Comparison of ENCODE assay signal across 9 cellular contexts in genomic region chr17:42403150-42403549, GRCh38. TPM values are rescaled to one million over a fixed set of nuclear protein-coding genes. Genes with fewer than 3 reads are reported as not detected.
DNase-seq lines count a peak whose midpoint lies in the region; ATAC-seq, FAIRE-seq and TF ChIP-seq lines count a peak whose summit lies in the region.
"Had no signal": no experiment of that assay in that cellular context is flagged by ENCODE, and none has a peak within 500 bp of the region (broad histone marks: within the 10 kb centered on the region; RNA-seq: fewer than 3 reads in every experiment).

No MANE protein-coding gene starts in this region.

- H3K9me3 ChIP-seq in astrocyte (ENCODE audit: insufficient read depth, low read depth, low read length): no peaks in the 10 kb centered on the region
- H3K9me3 ChIP-seq in MG63: no peaks in the 10 kb centered on the region

- H3K27me3 Mint-ChIP-seq in astrocyte (ENCODE audit: low read depth, unreplicated experiment): no peaks in the 10 kb centered on the region

- H3K4me3 ChIP-seq in astrocyte (ENCODE audit: insufficient read depth, low read depth, low read length) (no peak overlapping the region), retinal pigment epithelial cell (ENCODE audit: low read length) (no peak overlapping the region), MG63 (no peak overlapping the region)

- TF ChIP-seq CTCF in GM13977 (IDR thresholded peaks at IDR 0.05; ENCODE audit: extremely low read depth, insufficient read depth, missing control alignments) (peak; percentile 81), astrocyte (IDR thresholded peaks at IDR 0.05; ENCODE audit: insufficient read depth, low read depth, low read length) (no peak), retinal pigment epithelial cell (conservative IDR thresholded peaks at IDR 0.05; ENCODE audit: low read depth, low read length) (peak; percentile 18)

- H3K27me3 ChIP-seq in astrocyte (ENCODE audit: insufficient read depth, low read length): no peaks in the 10 kb centered on the region
- no peaks in the 10 kb centered on the region for H3K27me3 ChIP-seq in MG63

- H3K4me1 Mint-ChIP-seq in astrocyte (ENCODE audit: low read depth, unreplicated experiment): peaks cover 43% of the 10 kb centered on the region

- peaks cover 91% of the 10 kb centered on the region for H4K20me1 ChIP-seq in astrocyte (ENCODE audit: insufficient read depth, low read length)

- H3K4me3 Mint-ChIP-seq in astrocyte (ENCODE audit: unreplicated experiment): no peak overlapping the region

- peak overlapping the region; percentile 95 for H3K27ac Mint-ChIP-seq in astrocyte (ENCODE audit: unreplicated experiment)

- DNase-seq in GM13977 (ENCODE audit: low spot score): peak; percentile 83
- peak; percentile 10 for DNase-seq in OCI-M2 (lab: John Stamatoyannopoulos, UW; ENCODE audit: unreplicated experiment)
- no peak for DNase-seq in astrocyte (ENCODE audit: low read depth)
- DNase-seq in retinal pigment epithelial cell (ENCODE audit: low read depth): no peak
- no peak for DNase-seq in KBM-7
- no peak for DNase-seq in MG63

- no peak overlapping the region for H2AFZ ChIP-seq in astrocyte (ENCODE audit: low read depth, low read length)

- H3K27ac ChIP-seq in astrocyte (ENCODE audit: low read depth, low read length): no peak overlapping the region

- no peak overlapping the region for H3K4me2 ChIP-seq in astrocyte (ENCODE audit: low read length)

- no peak for FAIRE-seq in astrocyte (lab: Jason Lieb, UNC)
- FAIRE-seq: endometrium had no signal

- H3K79me2 ChIP-seq in astrocyte (ENCODE audit: insufficient read depth, low read length): peaks cover 64% of the 10 kb centered on the region

- H3K36me3 ChIP-seq in astrocyte (ENCODE audit: insufficient read depth, low read length) (peaks cover 23% of the 10 kb centered on the region), MG63 (peaks cover 64% of the 10 kb centered on the region)

- in situ Hi-C loops in GM13977 (cut with MboI; ENCODE audit: low pct_unique_long_range_greater_than_20kb, low sequenced_read_pairs, unreplicated experiment) (no loop called here), KBM-7 (cut with MboI; ENCODE audit: low pct_unique_long_range_greater_than_20kb, low sequenced_read_pairs) (loop anchor here (10.0 kb wide), 1 partner anchor 88 kb away; no protein-coding TSS in a partner anchor)

- ATAC-seq in HG02870 (IDR thresholded peaks at IDR 0.05; ENCODE audit: unreplicated experiment) (no peak), HG03039 (IDR thresholded peaks at IDR 0.05; ENCODE audit: unreplicated experiment) (no peak)

- H3K9me3 Mint-ChIP-seq in astrocyte (ENCODE audit: unreplicated experiment): no peaks in the 10 kb centered on the region

- peaks cover 14% of the 10 kb centered on the region for H3K36me3 Mint-ChIP-seq in astrocyte (ENCODE audit: low read depth, unreplicated experiment)

- peaks cover 27% of the 10 kb centered on the region for H3K4me1 ChIP-seq in astrocyte (ENCODE audit: insufficient read depth, low read length)

- peak overlapping the region; percentile 21 for H3K9ac ChIP-seq in astrocyte (ENCODE audit: low read length)

RNA-seq across cellular contexts. Expression of gene STAT3, which starts 14.9 kb away (rescaled TPM):
- 145 and 154 TPM in 2 replicates for total RNA-seq in astrocyte
- 59.9 and 66.2 TPM in 2 replicates for total RNA-seq in MG63 (2014; rRNA removed; shearing (Covaris generic); ENCODE audit: low replicate concordance)

RNA-seq across cellular contexts. Expression of gene CAVIN1, which starts 19.9 kb away (rescaled TPM):
- 602 and 644 TPM in 2 replicates for total RNA-seq in astrocyte
- 799 and 958 TPM in 2 replicates for total RNA-seq in MG63 (2014; rRNA removed; shearing (Covaris generic); ENCODE audit: low replicate concordance)

RNA-seq across cellular contexts. Expression of gene ATP6V0A1, which starts 55.5 kb away (rescaled TPM):
- 75.8 and 78.6 TPM in 2 replicates for total RNA-seq in astrocyte
- total RNA-seq in MG63 (2014; rRNA removed; shearing (Covaris generic); ENCODE audit: low replicate concordance): 15.9 and 28.0 TPM in 2 replicates

Comparison
In these comparisons a context has a peak if more than half of its experiments do, and no peak if none do; other contexts are left out.
1. DNase-seq: peak in GM13977 (single experiment) and OCI-M2 (single experiment); none in astrocyte (single experiment), retinal pigment epithelial cell (single experiment), KBM-7 (single experiment) and MG63 (single experiment).